Comparison of ENCODE assay signal across 12 cellular contexts in genomic region chr10:11205026-11205772, GRCh38.
A peak's percentile ranks its signal among the peaks of the same experiment; 100 is the strongest.
DNase-seq lines count a peak whose midpoint lies in the region; ATAC-seq and TF ChIP-seq lines count a peak whose summit lies in the region.
"Had no signal": no experiment of that assay in that cellular context is flagged by ENCODE, and none has a peak within 500 bp of the region (broad histone marks: within the 10 kb centered on the region; RNA-seq: fewer than 3 reads in every experiment).

No MANE protein-coding gene starts in this region.

- H3K4me3 Mint-ChIP-seq in activated T-cell treated with anti-CD3 and anti-CD28 coated beads, Interleukin-2, amount 50 U/mL, for 72 hours = peak overlapping the region; percentile 61 to 86
- H3K4me3 Mint-ChIP-seq in stimulated activated memory B cell treated with anti-CD40 and anti-IgM and Interleukin-4, amounts not matched to agents 10 μg/mL and 1 μg/mL and 100 μg/mL, for 72 hours = no peak overlapping the region
- H3K4me3 Mint-ChIP-seq: HFFc6 had no signal

- H3K36me3 ChIP-seq in effector memory CD4-positive, alpha-beta T cell (ENCODE audit: control insufficient read depth, insufficient read depth, low read length) = peaks cover 62% of the 10 kb centered on the region
- H3K36me3 ChIP-seq: thoracic aorta had no signal

- H3K4me3 ChIP-seq in effector memory CD4-positive, alpha-beta T cell (ENCODE audit: insufficient read depth, low read depth, low read length, poor library complexity, severe bottlenecking) = no peak overlapping the region
- H3K4me3 ChIP-seq: lung, thoracic aorta had no signal

- peaks cover 19 to 43% of the 10 kb centered on the region in 2 donors for H3K36me3 Mint-ChIP-seq in activated T-cell treated with anti-CD3 and anti-CD28 coated beads, Interleukin-2, amount 50 U/mL, for 72 hours (ENCODE audit: insufficient read depth in 2 of 2)
- H3K36me3 Mint-ChIP-seq in stimulated activated memory B cell treated with anti-CD40 and anti-IgM and Interleukin-4, amounts not matched to agents 10 μg/mL and 1 μg/mL and 100 μg/mL, for 72 hours = peaks cover 83% of the 10 kb centered on the region

- no peaks in the 10 kb centered on the region for H3K9me3 Mint-ChIP-seq in activated T-cell treated with anti-CD3 and anti-CD28 coated beads, Interleukin-2, amount 50 U/mL, for 72 hours
- H3K9me3 Mint-ChIP-seq in stimulated activated memory B cell treated with anti-CD40 and anti-IgM and Interleukin-4, amounts not matched to agents 10 μg/mL and 1 μg/mL and 100 μg/mL, for 72 hours = no peaks in the 10 kb centered on the region

- peaks cover 47% of the 10 kb centered on the region for H3K4me1 ChIP-seq in effector memory CD4-positive, alpha-beta T cell (ENCODE audit: control insufficient read depth, insufficient read depth, low read length, poor library complexity, severe bottlenecking)

- H3K27me3 Mint-ChIP-seq in activated T-cell treated with anti-CD3 and anti-CD28 coated beads, Interleukin-2, amount 50 U/mL, for 72 hours (ENCODE audit: low read depth) = no peaks in the 10 kb centered on the region
- H3K27me3 Mint-ChIP-seq in stimulated activated memory B cell treated with anti-CD40 and anti-IgM and Interleukin-4, amounts not matched to agents 10 μg/mL and 1 μg/mL and 100 μg/mL, for 72 hours = no peaks in the 10 kb centered on the region

- no peak overlapping the region for H3K27ac ChIP-seq in epithelial cell of prostate
- no peak overlapping the region for H3K27ac ChIP-seq in effector memory CD4-positive, alpha-beta T cell (ENCODE audit: insufficient read depth, low read length, poor library complexity, severe bottlenecking)
- H3K27ac ChIP-seq: thoracic aorta had no signal

- ATAC-seq in activated T-cell treated with anti-CD3 and anti-CD28 coated beads, Interleukin-2, amount 50 U/mL, for 72 hours (replicated peaks in 1 of 2) = peak; percentile 85 to 88
- no peak for ATAC-seq in stimulated activated memory B cell treated with anti-CD40 and anti-IgM and Interleukin-4, amounts not matched to agents 10 μg/mL and 1 μg/mL and 100 μg/mL, for 72 hours

- no peaks in the 10 kb centered on the region for H3K9me3 ChIP-seq in effector memory CD4-positive, alpha-beta T cell (ENCODE audit: control insufficient read depth, low read length)
- H3K9me3 ChIP-seq: thoracic aorta had no signal

- H3K27me3 ChIP-seq in effector memory CD4-positive, alpha-beta T cell (replicated peaks; ENCODE audit: control insufficient read depth, insufficient read depth, low read length, poor library complexity, severe bottlenecking) = no peaks in the 10 kb centered on the region

- no peak for TF ChIP-seq CTCF in GM10266 (IDR thresholded peaks at IDR 0.05; ENCODE audit: control insufficient read depth, insufficient read depth, low read depth, missing control alignments)

- peak overlapping the region; percentile 100 for H3K27ac Mint-ChIP-seq in activated T-cell treated with anti-CD3 and anti-CD28 coated beads, Interleukin-2, amount 50 U/mL, for 72 hours
- peak overlapping the region; percentile 89 for H3K27ac Mint-ChIP-seq in stimulated activated memory B cell treated with anti-CD40 and anti-IgM and Interleukin-4, amounts not matched to agents 10 μg/mL and 1 μg/mL and 100 μg/mL, for 72 hours
- H3K27ac Mint-ChIP-seq: HFFc6 had no signal

- peak; percentile 55 to 57 for DNase-seq in activated T-cell treated with anti-CD3 and anti-CD28 coated beads, Interleukin-2, amount 50 U/mL, for 72 hours
- no peak for DNase-seq in activated T-cell treated with anti-CD3 and anti-CD28 coated beads for 4 hours
- DNase-seq in OCI-M1 (lab: John Stamatoyannopoulos, UW) = peak; percentile 20
- DNase-seq in epithelial cell of prostate (ENCODE audit: low read depth, low spot score) = peak; percentile 14
- no peak for DNase-seq in effector memory CD4-positive, alpha-beta T cell
- DNase-seq in GM10266 (ENCODE audit: extremely low spot score) = no peak
- DNase-seq in NCI-H1436 treated with DMSO at 0.1 percent for 48 hours (lab: John Stamatoyannopoulos, UW) = no peak
- DNase-seq: HFFc6, NCI-H2171 treated with DMSO at 0.1 percent for 48 hours had no signal

- peaks cover 100% of the 10 kb centered on the region for H3K4me1 Mint-ChIP-seq in activated T-cell treated with anti-CD3 and anti-CD28 coated beads, Interleukin-2, amount 50 U/mL, for 72 hours (ENCODE audit: low read depth)
- peaks cover 90% of the 10 kb centered on the region for H3K4me1 Mint-ChIP-seq in stimulated activated memory B cell treated with anti-CD40 and anti-IgM and Interleukin-4, amounts not matched to agents 10 μg/mL and 1 μg/mL and 100 μg/mL, for 72 hours

Comparison
In these comparisons a context has a peak if more than half of its experiments do, and no peak if none do; other contexts are left out.
1. DNase-seq: peak in activated T-cell treated with anti-CD3 and anti-CD28 coated beads, Interleukin-2, amount 50 U/mL, for 72 hours (2 of 2), OCI-M1 (single experiment) and epithelial cell of prostate (single experiment); none in activated T-cell treated with anti-CD3 and anti-CD28 coated beads for 4 hours (single experiment), effector memory CD4-positive, alpha-beta T cell (0 of 3), GM10266 (single experiment) and NCI-H1436 treated with DMSO at 0.1 percent for 48 hours (single experiment).